In the genomic region with DNA sequence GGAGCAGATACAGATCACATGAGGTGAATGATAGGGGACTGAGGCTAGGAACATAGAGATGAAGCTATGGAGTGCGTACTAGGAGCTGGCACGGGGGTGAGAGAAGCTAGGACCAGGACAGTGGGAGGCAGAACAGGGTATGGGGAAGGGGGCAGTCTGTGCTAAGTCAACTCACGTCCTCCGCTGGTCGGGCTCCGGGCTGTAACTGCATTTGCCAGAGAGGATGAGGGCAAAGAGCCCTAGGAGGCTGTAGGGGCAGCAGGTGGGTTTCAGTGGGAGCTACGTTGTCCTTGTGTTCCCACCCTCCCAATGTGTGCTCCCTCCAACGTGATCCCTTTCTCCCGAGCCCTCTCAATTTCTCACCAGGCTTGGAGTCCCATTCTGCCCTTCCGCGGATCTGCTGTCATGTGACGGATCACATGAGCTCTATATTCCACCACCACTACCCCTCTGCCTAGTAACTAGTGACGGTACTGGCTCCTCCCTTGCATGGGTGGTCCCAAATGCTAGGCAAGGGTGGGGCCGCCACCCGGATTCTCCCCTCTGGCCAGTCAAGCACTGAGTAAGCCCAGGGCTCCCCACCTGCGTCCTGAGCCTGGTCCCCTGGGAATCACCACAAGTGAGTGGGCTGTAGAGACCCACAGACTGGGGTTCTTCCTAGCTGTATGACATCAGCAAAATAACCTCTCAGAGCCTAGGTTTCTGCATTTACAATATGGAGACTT, we compare ENCODE assay signal across 1 cellular context.
A peak's percentile ranks its signal among the peaks of the same experiment; 100 is the strongest.
TF ChIP-seq lines count a peak whose summit lies in the region.

A gene (minus strand): TSS at position 402 of the 725 bp plus-strand sequence. CDS start 22 bp downstream, at position 380.

TF ChIP-seq in GM12878, 131 proteins besides CTCF, POLR2A, EP300 and RAD21 (continued from another document):
- TF ChIP-seq MYB (IDR thresholded peaks at IDR 0.05; ENCODE audit: borderline replicate concordance, low read depth, low read length) = no peak
- TF ChIP-seq, protein P1, sequence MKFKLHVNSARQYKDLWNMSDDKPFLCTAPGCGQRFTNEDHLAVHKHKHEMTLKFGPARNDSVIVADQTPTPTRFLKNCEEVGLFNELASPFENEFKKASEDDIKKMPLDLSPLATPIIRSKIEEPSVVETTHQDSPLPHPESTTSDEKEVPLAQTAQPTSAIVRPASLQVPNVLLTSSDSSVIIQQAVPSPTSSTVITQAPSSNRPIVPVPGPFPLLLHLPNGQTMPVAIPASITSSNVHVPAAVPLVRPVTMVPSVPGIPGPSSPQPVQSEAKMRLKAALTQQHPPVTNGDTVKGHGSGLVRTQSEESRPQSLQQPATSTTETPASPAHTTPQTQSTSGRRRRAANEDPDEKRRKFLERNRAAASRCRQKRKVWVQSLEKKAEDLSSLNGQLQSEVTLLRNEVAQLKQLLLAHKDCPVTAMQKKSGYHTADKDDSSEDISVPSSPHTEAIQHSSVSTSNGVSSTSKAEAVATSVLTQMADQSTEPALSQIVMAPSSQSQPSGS (IDR thresholded peaks at IDR 0.05; ENCODE audit: low read length) = no peak
- TF ChIP-seq MEF2B (IDR thresholded peaks at IDR 0.05; ENCODE audit: partially characterized antibody, poor library complexity, severe bottlenecking) = peak; percentile 98
- peak; percentile 77 for TF ChIP-seq SP1 (IDR thresholded peaks at IDR 0.05; ENCODE audit: low read depth, low read length)
- TF ChIP-seq, protein P2, sequence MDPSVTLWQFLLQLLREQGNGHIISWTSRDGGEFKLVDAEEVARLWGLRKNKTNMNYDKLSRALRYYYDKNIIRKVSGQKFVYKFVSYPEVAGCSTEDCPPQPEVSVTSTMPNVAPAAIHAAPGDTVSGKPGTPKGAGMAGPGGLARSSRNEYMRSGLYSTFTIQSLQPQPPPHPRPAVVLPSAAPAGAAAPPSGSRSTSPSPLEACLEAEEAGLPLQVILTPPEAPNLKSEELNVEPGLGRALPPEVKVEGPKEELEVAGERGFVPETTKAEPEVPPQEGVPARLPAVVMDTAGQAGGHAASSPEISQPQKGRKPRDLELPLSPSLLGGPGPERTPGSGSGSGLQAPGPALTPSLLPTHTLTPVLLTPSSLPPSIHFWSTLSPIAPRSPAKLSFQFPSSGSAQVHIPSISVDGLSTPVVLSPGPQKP (IDR thresholded peaks at IDR 0.05; ENCODE audit: low read depth, low read length) = peak; percentile 66; the same call in 1 of the 2 replicates
- TF ChIP-seq, protein P3, sequence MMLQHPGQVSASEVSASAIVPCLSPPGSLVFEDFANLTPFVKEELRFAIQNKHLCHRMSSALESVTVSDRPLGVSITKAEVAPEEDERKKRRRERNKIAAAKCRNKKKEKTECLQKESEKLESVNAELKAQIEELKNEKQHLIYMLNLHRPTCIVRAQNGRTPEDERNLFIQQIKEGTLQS (IDR thresholded peaks at IDR 0.05; ENCODE audit: borderline replicate concordance, extremely low read depth, low read depth, low read length) = peak; percentile 96
- TF ChIP-seq RCOR1 (conservative IDR thresholded peaks at IDR 0.05; ENCODE audit: low read depth, low read length) = no peak; the same call in 1 of the 2 replicates
- TF ChIP-seq ETV6 (conservative IDR thresholded peaks at IDR 0.05 in 1 of 2, IDR thresholded peaks at IDR 0.05 in 1 of 2; ENCODE audit: borderline replicate concordance in 1 of 2, low read depth in 1 of 2) = no peak
- TF ChIP-seq MYC (IDR thresholded peaks at IDR 0.05; ENCODE audit: insufficient read depth, insufficient read length, insufficient replicate concordance, low read length, severe bottlenecking) = no peak
- TF ChIP-seq TCF7 (IDR thresholded peaks at IDR 0.05; ENCODE audit: borderline replicate concordance) = no peak
- TF ChIP-seq, protein P4, sequence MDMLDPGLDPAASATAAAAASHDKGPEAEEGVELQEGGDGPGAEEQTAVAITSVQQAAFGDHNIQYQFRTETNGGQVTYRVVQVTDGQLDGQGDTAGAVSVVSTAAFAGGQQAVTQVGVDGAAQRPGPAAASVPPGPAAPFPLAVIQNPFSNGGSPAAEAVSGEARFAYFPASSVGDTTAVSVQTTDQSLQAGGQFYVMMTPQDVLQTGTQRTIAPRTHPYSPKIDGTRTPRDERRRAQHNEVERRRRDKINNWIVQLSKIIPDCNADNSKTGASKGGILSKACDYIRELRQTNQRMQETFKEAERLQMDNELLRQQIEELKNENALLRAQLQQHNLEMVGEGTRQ (IDR thresholded peaks at IDR 0.05; ENCODE audit: borderline replicate concordance, low read depth, low read length) = peak; percentile 99
- TF ChIP-seq GATAD2B (conservative IDR thresholded peaks at IDR 0.05; ENCODE audit: low read depth) = no peak
- TF ChIP-seq SMC3 (IDR thresholded peaks at IDR 0.05; ENCODE audit: borderline replicate concordance, low read length) = 0 out of 2 replicates have a peak, but pooled peaks have one; percentile 5
- TF ChIP-seq IKZF1 (conservative IDR thresholded peaks at IDR 0.05) = peak; percentile 68
- TF ChIP-seq SIX5 (IDR thresholded peaks at IDR 0.05; ENCODE audit: low read depth, low read length, severe bottlenecking) = no peak
- TF ChIP-seq, protein P5, sequence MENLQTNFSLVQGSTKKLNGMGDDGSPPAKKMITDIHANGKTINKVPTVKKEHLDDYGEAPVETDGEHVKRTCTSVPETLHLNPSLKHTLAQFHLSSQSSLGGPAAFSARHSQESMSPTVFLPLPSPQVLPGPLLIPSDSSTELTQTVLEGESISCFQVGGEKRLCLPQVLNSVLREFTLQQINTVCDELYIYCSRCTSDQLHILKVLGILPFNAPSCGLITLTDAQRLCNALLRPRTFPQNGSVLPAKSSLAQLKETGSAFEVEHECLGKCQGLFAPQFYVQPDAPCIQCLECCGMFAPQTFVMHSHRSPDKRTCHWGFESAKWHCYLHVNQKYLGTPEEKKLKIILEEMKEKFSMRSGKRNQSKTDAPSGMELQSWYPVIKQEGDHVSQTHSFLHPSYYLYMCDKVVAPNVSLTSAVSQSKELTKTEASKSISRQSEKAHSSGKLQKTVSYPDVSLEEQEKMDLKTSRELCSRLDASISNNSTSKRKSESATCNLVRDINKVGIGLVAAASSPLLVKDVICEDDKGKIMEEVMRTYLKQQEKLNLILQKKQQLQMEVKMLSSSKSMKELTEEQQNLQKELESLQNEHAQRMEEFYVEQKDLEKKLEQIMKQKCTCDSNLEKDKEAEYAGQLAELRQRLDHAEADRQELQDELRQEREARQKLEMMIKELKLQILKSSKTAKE (IDR thresholded peaks at IDR 0.05; ENCODE audit: low read depth, poor library complexity, severe bottlenecking) = peak; percentile 38
